ENCODE assay signal across 8 cellular contexts in the genomic region with DNA sequence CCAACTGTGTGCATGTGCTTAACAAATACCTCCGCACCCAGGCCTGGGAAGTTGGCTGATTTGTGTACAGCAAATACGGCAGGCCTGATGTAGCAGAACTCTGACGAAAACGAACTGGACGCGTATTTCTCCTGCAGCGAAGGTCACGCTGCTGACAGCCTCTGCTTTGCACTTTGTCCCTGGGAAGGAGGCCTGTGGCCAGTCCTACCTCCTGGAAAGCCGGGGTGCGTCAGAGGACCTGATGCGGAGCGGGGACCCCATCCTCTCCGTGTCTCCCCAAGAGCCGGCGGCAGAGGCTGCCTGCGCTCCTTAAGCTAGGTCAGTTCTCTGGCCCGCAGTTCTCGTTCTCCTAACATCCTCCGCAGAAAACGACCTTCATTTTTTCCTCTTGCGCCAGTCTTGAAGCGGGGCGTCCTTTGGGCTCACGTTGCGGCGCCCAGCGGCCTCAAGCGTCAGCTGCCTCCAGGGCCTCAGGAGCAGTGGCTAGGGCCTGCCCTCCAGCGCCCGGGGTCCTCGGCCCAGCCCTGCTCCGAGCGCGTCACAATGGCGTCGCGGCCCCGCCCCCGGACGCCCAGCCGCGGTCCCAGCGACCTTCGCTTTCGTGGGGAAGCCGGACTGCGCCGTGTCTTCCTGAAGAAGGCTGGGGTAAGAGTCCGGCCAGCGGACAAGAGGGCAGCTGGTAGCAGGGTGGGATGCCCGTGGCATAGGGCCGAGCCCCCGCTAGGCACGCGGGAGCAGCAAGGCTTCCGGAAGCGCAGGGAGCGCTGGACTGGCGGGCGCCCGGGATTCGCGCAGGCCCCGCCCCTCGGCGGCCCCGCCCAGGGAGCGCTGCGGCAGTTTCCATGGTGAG. TPM values are rescaled to one million over a fixed set of nuclear protein-coding genes. Genes with fewer than 3 reads are reported as not detected.
DNase-seq lines count a peak whose midpoint lies in the region; ATAC-seq and TF ChIP-seq lines count a peak whose summit lies in the region.

Gene ZNF487 (plus strand): TSS at position 821 of the 850 bp plus-strand sequence. CDS start 38,703 bp downstream, outside the sequence.

- peaks cover 21% of the 10 kb centered on the region for H3K4me1 Mint-ChIP-seq in brain

- DNase-seq in NCI-H187 (lab: John Stamatoyannopoulos, UW), result peak; percentile 39 to 41
- DNase-seq in NCI-H187 treated with DMSO at 0.1 percent for 48 hours (lab: John Stamatoyannopoulos, UW), result no peak
- DNase-seq in NCI-H1417 treated with DMSO at 0.1 percent for 48 hours (lab: John Stamatoyannopoulos, UW), result peak; percentile 43
- DNase-seq in UCSD-AML1 (lab: John Stamatoyannopoulos, UW; ENCODE audit: unreplicated experiment), result peak; percentile 95
- peak; percentile 51 for DNase-seq in skeletal muscle cell (ENCODE audit: low read depth)

- peak; percentile 97 for ATAC-seq in HG02840 (IDR thresholded peaks at IDR 0.05; ENCODE audit: low FRiP score, unreplicated experiment)

- peaks cover 13% of the 10 kb centered on the region for H3K36me3 Mint-ChIP-seq in brain

- peak in 1 of 2 experiments; percentile 24 for TF ChIP-seq CTCF in brain (conservative IDR thresholded peaks at IDR 0.05)

- peaks cover 0 to 2% (median 0%) of the 10 kb centered on the region in 5 experiments for H3K9me3 Mint-ChIP-seq in brain

- H3K4me3 ChIP-seq in iPS-11a (ENCODE audit: low read depth, low read length) (peak within 1 kb of the TSS; percentile 77), skeletal muscle cell (ENCODE audit: low read depth, low read length) (peak within 1 kb of the TSS; percentile 73)

- peak within 1 kb of the TSS; percentile 97 to 99 (median 97) for H3K4me3 Mint-ChIP-seq in brain

- peaks cover 4% of the 10 kb centered on the region for H3K27me3 Mint-ChIP-seq in brain

- peak within 1 kb of the TSS; percentile 97 to 99 (median 99) for H3K27ac Mint-ChIP-seq in brain

RNA-seq across cellular contexts. Expression of gene ZNF487, which starts in this region (rescaled TPM):
- 7.7 TPM for polyA plus RNA-seq in brain (ENCODE audit: insufficient read depth, low read depth, low replicate concordance)
